ENCODE assay signal across 1 cellular context in the genomic region with DNA sequence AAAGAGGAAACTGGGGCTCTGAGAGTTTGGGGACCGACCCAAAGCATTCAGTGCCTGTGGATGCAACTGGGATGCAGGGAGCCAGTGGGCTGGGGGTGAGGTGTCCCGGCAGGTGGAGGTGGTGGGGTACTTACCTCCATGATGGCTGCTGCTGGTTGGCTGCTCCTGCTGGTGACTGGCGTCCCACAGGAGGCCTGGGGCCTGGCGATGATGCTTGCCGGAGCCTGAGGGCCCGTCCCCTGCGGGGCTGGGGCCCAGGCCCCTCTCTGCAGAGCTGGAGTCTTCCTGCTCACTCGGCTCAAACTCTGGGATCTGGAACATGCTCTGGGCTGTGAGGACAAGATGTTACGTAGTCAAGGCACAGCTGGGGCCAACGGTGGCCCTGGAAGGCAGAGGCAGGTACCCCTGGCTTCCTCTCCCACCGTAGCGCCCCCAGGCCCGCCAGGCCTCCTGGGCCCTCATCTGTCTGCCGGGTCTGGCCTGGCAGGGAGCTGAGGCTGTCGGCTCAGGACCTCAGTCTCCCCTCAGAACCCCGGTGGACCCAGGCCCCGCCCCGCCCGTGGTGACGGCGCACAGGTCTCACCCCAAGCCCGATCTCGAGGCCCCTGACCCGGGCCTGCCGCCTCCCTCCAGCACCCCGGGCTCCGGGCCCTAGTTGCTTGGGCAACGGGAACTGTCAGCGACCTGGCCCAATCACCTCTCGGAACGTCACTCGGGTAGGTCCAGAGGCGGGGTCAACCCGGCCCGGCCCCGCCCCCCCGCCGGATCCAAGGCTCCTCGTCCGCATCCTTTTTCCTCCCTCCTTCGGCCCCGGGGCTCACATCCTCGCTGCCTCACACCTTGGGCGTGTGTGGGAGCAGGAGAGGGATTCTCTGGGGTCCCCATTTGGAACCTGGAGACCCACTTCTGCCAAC.
TF ChIP-seq lines count a peak whose summit lies in the region.

A gene (minus strand): TSS at position 618 of the 914 bp plus-strand sequence. CDS start 297 bp downstream, at position 321.

TF ChIP-seq in HepG2, 621 proteins besides CTCF, POLR2A, EP300 and RAD21 (continued from another document):
- TF ChIP-seq ZSCAN22 (CRISPR knock-in tag; IDR thresholded peaks at IDR 0.05) (no peak; the same call in 1 of the 2 replicates), GPN1 (CRISPR knock-in tag; IDR thresholded peaks at IDR 0.05; ENCODE audit: borderline replicate concordance) (no peak), DR1 (CRISPR knock-in tag; IDR thresholded peaks at IDR 0.05) (0 out of 2 replicates have a peak, but pooled peaks have one; percentile 25), NFIC (IDR thresholded peaks at IDR 0.05; ENCODE audit: low read length) (no peak), NR2F6 (IDR thresholded peaks at IDR 0.05) (no peak), NR2F6 (CRISPR knock-in tag; IDR thresholded peaks at IDR 0.05) (no peak), JDP2 (CRISPR knock-in tag; IDR thresholded peaks at IDR 0.05; ENCODE audit: borderline replicate concordance) (no peak), CHD4 (IDR thresholded peaks at IDR 0.05; ENCODE audit: borderline replicate concordance, low read length) (no peak), ZNF3 (CRISPR knock-in tag; IDR thresholded peaks at IDR 0.05) (no peak), ZNF432 (CRISPR knock-in tag; IDR thresholded peaks at IDR 0.05; ENCODE audit: borderline replicate concordance) (no peak), ZNF780A (CRISPR knock-in tag; IDR thresholded peaks at IDR 0.05) (no peak), ZNF530 (CRISPR knock-in tag; IDR thresholded peaks at IDR 0.05; ENCODE audit: low read depth) (no peak)
- TF ChIP-seq, protein P1, sequence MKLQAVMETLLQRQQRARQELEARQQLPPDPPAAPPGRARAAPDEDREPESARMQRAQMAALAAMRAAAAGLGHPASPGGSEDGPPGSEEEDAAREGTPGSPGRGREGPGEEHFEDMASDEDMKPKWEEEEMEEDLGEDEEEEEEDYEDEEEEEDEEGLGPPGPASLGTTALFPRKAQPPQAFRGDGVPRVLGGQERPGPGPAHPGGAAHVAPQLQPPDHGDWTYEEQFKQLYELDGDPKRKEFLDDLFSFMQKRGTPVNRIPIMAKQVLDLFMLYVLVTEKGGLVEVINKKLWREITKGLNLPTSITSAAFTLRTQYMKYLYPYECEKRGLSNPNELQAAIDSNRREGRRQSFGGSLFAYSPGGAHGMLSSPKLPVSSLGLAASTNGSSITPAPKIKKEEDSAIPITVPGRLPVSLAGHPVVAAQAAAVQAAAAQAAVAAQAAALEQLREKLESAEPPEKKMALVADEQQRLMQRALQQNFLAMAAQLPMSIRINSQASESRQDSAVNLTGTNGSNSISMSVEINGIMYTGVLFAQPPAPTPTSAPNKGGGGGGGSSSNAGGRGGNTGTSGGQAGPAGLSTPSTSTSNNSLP (IDR thresholded peaks at IDR 0.05; ENCODE audit: low read depth, low read length): no peak
- TF ChIP-seq, protein P2, sequence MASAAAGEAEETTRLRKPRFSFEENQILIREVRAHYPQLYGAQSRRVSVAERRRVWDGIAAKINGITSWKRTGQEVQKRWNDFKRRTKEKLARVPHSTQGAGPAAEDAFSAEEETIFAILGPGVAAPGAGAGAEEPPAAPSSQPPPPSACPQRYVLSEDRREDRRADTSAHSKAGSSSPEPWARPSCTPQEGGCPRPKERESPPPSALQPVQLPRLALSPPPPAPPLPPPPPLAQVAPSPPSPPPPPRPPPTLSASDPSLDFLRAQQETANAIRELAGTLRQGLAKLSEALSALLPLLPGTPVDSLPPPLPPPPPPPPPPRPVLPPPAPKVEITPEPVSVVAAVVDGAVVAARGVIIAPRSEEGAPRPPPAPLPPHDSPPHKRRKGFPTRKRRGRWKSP (CRISPR knock-in tag; IDR thresholded peaks at IDR 0.05): peak; percentile 41; the same call in 1 of the 2 replicates
TF ChIP-seq in HepG2: peak in this region for 119.
